11 cellular contexts compared by ENCODE assay signal in the genomic region with DNA sequence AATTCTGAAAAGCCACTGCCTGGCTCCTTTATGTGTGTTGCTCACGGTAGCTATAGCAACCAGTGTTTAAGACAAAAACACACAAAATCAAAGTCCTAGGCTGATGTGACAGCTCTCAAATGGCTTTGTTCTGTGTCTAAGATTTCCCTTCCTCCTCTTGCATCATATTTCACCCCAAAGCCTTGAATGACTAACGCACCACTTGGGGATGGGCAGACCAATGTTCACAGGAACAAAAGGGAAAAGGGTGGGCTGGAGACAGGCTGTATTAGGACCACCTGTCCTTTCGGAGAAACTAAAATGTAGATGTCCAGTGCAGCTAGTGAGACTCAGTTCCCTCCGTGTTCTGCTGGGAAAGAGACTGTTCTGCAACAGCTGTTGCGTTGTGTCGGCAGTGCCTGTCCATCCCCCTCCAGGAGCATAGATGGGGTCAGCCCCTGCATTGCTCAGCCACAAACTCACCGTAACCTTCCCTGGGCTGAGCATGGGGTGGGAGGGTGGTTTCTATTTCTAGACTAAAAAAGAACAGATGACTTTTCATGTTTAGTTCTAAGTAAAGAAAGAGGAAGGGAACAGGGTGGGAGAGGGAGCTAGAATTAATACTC. TPM values are rescaled to one million over a fixed set of nuclear protein-coding genes. Genes with fewer than 3 reads are reported as not detected.
DNase-seq lines count a peak whose midpoint lies in the region; FAIRE-seq and TF ChIP-seq lines count a peak whose summit lies in the region.
"Had no signal": no experiment of that assay in that cellular context is flagged by ENCODE, and none has a peak within 500 bp of the region (broad histone marks: within the 10 kb centered on the region; RNA-seq: fewer than 3 reads in every experiment).

No MANE protein-coding gene starts in this region.

- H2BK120ac ChIP-seq in H1 (replicated peaks; ENCODE audit: low read depth, low read length), result no peak overlapping the region

- DNase-seq in activated gamma-delta T cell treated with Interleukin-2 at 50 U/mL for 16 hours (peak; percentile 3), activated gamma-delta T cell (lab: John Stamatoyannopoulos, UW) (no peak), NB4 (ENCODE audit: low read depth) (peak; percentile 55), H1 (ENCODE audit: low read depth in 1 of 2, low spot score in 2 of 2) (no peak), neural progenitor cell (ENCODE audit: low spot score) (peak; percentile 21), OCI-LY7 (ENCODE audit: low spot score) (no peak), DMS 273 treated with DMSO at 0.1 percent for 48 hours (lab: John Stamatoyannopoulos, UW) (no peak)
- DNase-seq in stimulated activated CD4-positive, alpha-beta T cell treated with anti-CD3 and anti-CD28 coated beads, Interleukin-4, amount 100 ng/mL, for 24 hours, result no peak

- H3K9me2 ChIP-seq in OCI-LY7 (ENCODE audit: insufficient read depth, low read length), result no peaks in the 10 kb centered on the region

- H3K79me2 ChIP-seq in H1 (ENCODE audit: control insufficient read depth in 1 of 2, insufficient read depth in 2 of 2, low read length in 2 of 2) (no peaks in the 10 kb centered on the region), neural progenitor cell (ENCODE audit: low read depth) (no peaks in the 10 kb centered on the region), OCI-LY7 (ENCODE audit: insufficient read depth, low read depth, low read length) (no peaks in the 10 kb centered on the region)
- H3K79me2 ChIP-seq: parathyroid adenoma had no signal

- H3K9me3 Mint-ChIP-seq in neural progenitor cell, result peaks cover 2% of the 10 kb centered on the region

- no peak overlapping the region for H2BK20ac ChIP-seq in H1 (ENCODE audit: low read length)

- H3K23ac ChIP-seq in H1 (ENCODE audit: insufficient read length), result no peak overlapping the region

- H2AK5ac ChIP-seq in H1 (ENCODE audit: low read depth, low read length), result no peak overlapping the region

- H2BK15ac ChIP-seq in H1 (ENCODE audit: low read length), result no peak overlapping the region

- H4K20me1 ChIP-seq in H1 (replicated peaks in 1 of 2; ENCODE audit: control insufficient read depth in 1 of 2, insufficient read depth in 2 of 2, low read length in 2 of 2) (no peaks in the 10 kb centered on the region), neural progenitor cell (ENCODE audit: low read depth) (no peaks in the 10 kb centered on the region), OCI-LY7 (ENCODE audit: insufficient read depth, low read length) (no peaks in the 10 kb centered on the region)

- H3K4me1 ChIP-seq in H1 (replicated peaks in 1 of 4; ENCODE audit: control insufficient read depth in 3 of 4, insufficient read depth in 4 of 4, low read length in 3 of 4) (peaks cover 0 to 3% (median 0%) of the 10 kb centered on the region in 4 experiments; a peak in 1 of 7 replicates), neural progenitor cell (peaks cover 8% of the 10 kb centered on the region), OCI-LY7 (ENCODE audit: insufficient read depth, low read length, poor library complexity, severe bottlenecking) (no peaks in the 10 kb centered on the region)
- H3K4me1 ChIP-seq: parathyroid adenoma had no signal

- no peak for TF ChIP-seq EP300 in H1 (IDR thresholded peaks at IDR 0.05; ENCODE audit: borderline replicate concordance in 1 of 2, low read depth in 2 of 2, low read length in 2 of 2)

- H3K27me3 ChIP-seq in H1 (replicated peaks in 1 of 4; ENCODE audit: control insufficient read depth in 3 of 4, extremely low read depth in 1 of 4, insufficient read depth in 3 of 4, low read length in 3 of 4), result no peaks in the 10 kb centered on the region
- H3K27me3 ChIP-seq in neural progenitor cell, result no peaks in the 10 kb centered on the region

- intact Hi-C loops in OCI-LY7 (cut with micrococcal nuclease; ENCODE audit: unreplicated experiment), result no loop called here

- H3K23me2 ChIP-seq in H1 (ENCODE audit: low read depth, low read length), result no peaks in the 10 kb centered on the region

- H3F3A ChIP-seq in neural progenitor cell (ENCODE audit: low read depth), result no peaks in the 10 kb centered on the region

- no peak overlapping the region for H3K9ac ChIP-seq in H1 (replicated peaks in 1 of 4; ENCODE audit: extremely low read depth in 1 of 4, low read depth in 3 of 4, low read length in 3 of 4)
- no peak overlapping the region for H3K9ac ChIP-seq in neural progenitor cell
- H3K9ac ChIP-seq: parathyroid adenoma had no signal

- peak overlapping the region; percentile 68 for H3K4me3 Mint-ChIP-seq in neural progenitor cell

- no peak overlapping the region for H3K14ac ChIP-seq in H1 (ENCODE audit: insufficient read length)

- peak overlapping the region; percentile 78; the same call in 1 of the 2 replicates for H2BK12ac ChIP-seq in H1 (ENCODE audit: low read depth, low read length)

- peak overlapping the region; percentile 98 for H3K27ac Mint-ChIP-seq in neural progenitor cell

- H3K36me3 Mint-ChIP-seq in neural progenitor cell, result no peaks in the 10 kb centered on the region

- no peak overlapping the region for H4K5ac ChIP-seq in H1 (ENCODE audit: insufficient read length, low read depth, low read length)

- no peak overlapping the region for H4K91ac ChIP-seq in H1 (replicated peaks; ENCODE audit: insufficient read length, low read length)

- 82% methylated on average over 7 of the region's 7 CpGs; no CpG with 5 or more reads in 1 of the 2 experiments for WGBS in H1 (ENCODE audit: extremely low coverage in 1 of 2, insufficient coverage in 1 of 2, insufficient read length in 1 of 2, insufficient replicate concordance in 2 of 2, low coverage in 1 of 2, low lambda C conversion rate in 2 of 2, missing lambda C conversion rate in 1 of 2), 2 experiments

- H3K56ac ChIP-seq in H1 (replicated peaks; ENCODE audit: insufficient read length, low read depth, low read length), result no peak overlapping the region

- H3K4me3 ChIP-seq in NB4 (ENCODE audit: low read depth, low read length), result no peak overlapping the region
- H3K4me3 ChIP-seq in H1 (ENCODE audit: extremely low read depth in 1 of 4, insufficient read depth in 2 of 4, low read depth in 3 of 4, low read length in 4 of 4), result no peak overlapping the region
- no peak overlapping the region for H3K4me3 ChIP-seq in neural progenitor cell
- H3K4me3 ChIP-seq in OCI-LY7 (ENCODE audit: low read depth, low read length, poor library complexity, severe bottlenecking), result no peak overlapping the region

- peak overlapping the region; percentile 89 for H2AFZ ChIP-seq in H1 (ENCODE audit: low read length)
- H2AFZ ChIP-seq in neural progenitor cell (replicated peaks), result peak overlapping the region; percentile 63
- no peak overlapping the region for H2AFZ ChIP-seq in OCI-LY7 (ENCODE audit: low read length)
- H2AFZ ChIP-seq: parathyroid adenoma had no signal

- H3K27me3 Mint-ChIP-seq in neural progenitor cell (ENCODE audit: insufficient read depth, low read depth), result peaks cover 2% of the 10 kb centered on the region

- BruUV-seq in OCI-LY7 (replicated peaks; lab: Mats Ljungman, UMichigan), result no TSS peak

- no peak overlapping the region for H4K8ac ChIP-seq in H1 (ENCODE audit: extremely low read depth, insufficient read depth, low read length)

- POLR2A ChIA-PET in H1 (lab: Charles Lee; ENCODE audit: partially characterized antibody) (no interaction called here), OCI-LY7 (lab: Charles Lee) (interaction anchor here (0.6 to 1.2 kb wide), 3 partner anchors 10 to 178 kb away, joined by 3 to 5 read pairs (median 3); no protein-coding TSS in a partner anchor)

- H2BK5ac ChIP-seq in H1 (ENCODE audit: low read depth, low read length), result no peak overlapping the region

- peaks cover 29% of the 10 kb centered on the region for H3K4me1 Mint-ChIP-seq in neural progenitor cell

- TF ChIP-seq POLR2A in NB4 (IDR thresholded peaks at IDR 0.05; ENCODE audit: extremely low read depth, insufficient read length) (no peak), H1 (IDR thresholded peaks at IDR 0.05; ENCODE audit: control extremely low read depth in 1 of 2, low read depth in 2 of 2, low read length in 2 of 2) (no peak)

- H3K4me2 ChIP-seq in H1 (ENCODE audit: insufficient read depth in 1 of 2, low read depth in 2 of 2, low read length in 2 of 2) (no peak overlapping the region), neural progenitor cell (peak overlapping the region; percentile 10), OCI-LY7 (ENCODE audit: low read length) (no peak overlapping the region)

- H3K36me3 ChIP-seq in H1 (ENCODE audit: control insufficient read depth in 2 of 4, insufficient read depth in 4 of 4, low read length in 3 of 4) (no peaks in the 10 kb centered on the region), neural progenitor cell (no peaks in the 10 kb centered on the region), OCI-LY7 (ENCODE audit: insufficient read depth, low read length) (no peaks in the 10 kb centered on the region)

- H3K79me1 ChIP-seq in H1 (ENCODE audit: low read depth, low read length), result no peaks in the 10 kb centered on the region

- CTCF ChIA-PET in H1 (lab: Charles Lee; ENCODE audit: partially characterized antibody) (no interaction called here), OCI-LY7 (lab: Charles Lee; ENCODE audit: unreplicated experiment) (no interaction called here)

- no peak for FAIRE-seq in H1 (lab: Jason Lieb, UNC)
- FAIRE-seq: G401.6 had no signal

- H3K4ac ChIP-seq in H1 (replicated peaks; ENCODE audit: insufficient read length, low read depth, low read length), result no peak overlapping the region

- no peak overlapping the region for H3K18ac ChIP-seq in H1 (ENCODE audit: extremely low read depth, low read length)

- H3K9me3 ChIP-seq in H1 (ENCODE audit: insufficient read depth in 2 of 2, low read depth in 1 of 2, low read length in 1 of 2) (no peaks in the 10 kb centered on the region), neural progenitor cell (ENCODE audit: low read depth) (no peaks in the 10 kb centered on the region), OCI-LY7 (ENCODE audit: low read length) (0 out of 2 replicates have a peak, but pooled peaks cover 7% of the 10 kb centered on the region)

- TF ChIP-seq CTCF in NB4 (IDR thresholded peaks at IDR 0.05; ENCODE audit: low read depth, low read length) (no peak), H1 (IDR thresholded peaks at IDR 0.05; ENCODE audit: control extremely low read depth in 1 of 3, insufficient read depth in 1 of 3, low read depth in 1 of 3, low read length in 3 of 3) (no peak), neural progenitor cell (IDR thresholded peaks at IDR 0.05) (no peak), OCI-LY7 (conservative IDR thresholded peaks at IDR 0.05; ENCODE audit: low read length) (no peak)

- TF ChIP-seq RAD21 in H1 (IDR thresholded peaks at IDR 0.05 in 1 of 2, conservative IDR thresholded peaks at IDR 0.05 in 1 of 2; ENCODE audit: low read depth in 2 of 2, low read length in 2 of 2), result no peak

- no peak overlapping the region for H3K27ac ChIP-seq in H1 (ENCODE audit: low read depth, low read length)
- no peak overlapping the region for H3K27ac ChIP-seq in neural progenitor cell
- H3K27ac ChIP-seq in OCI-LY7 (ENCODE audit: low read depth, low read length, poor library complexity, severe bottlenecking), result no peak overlapping the region
- H3K27ac ChIP-seq: parathyroid adenoma, VCaP had no signal

RNA-seq across cellular contexts. Expression of a gene that starts 26.8 kb away (rescaled TPM):
- total RNA-seq in H1 (2021; fragmentation: NEBNext Ultra II Directional; extraction: Animal tissue kit (Norgen Biotek cat#: 25700)), result 38.1 and 44.9 TPM in 2 replicates
- polyA plus RNA-seq in H1 (2011; rRNA removed), result 4.2 and 5.0 TPM in 2 replicates
- polyA plus RNA-seq in H1 (2011; cell fraction: cytosol; rRNA removed), result 6.6 TPM
- polyA plus RNA-seq in H1 (2011; cell fraction: nucleus; rRNA removed), result 9.2 TPM
- 10.3 to 27.1 TPM (median 13.4 TPM) in 4 replicates for polyA plus RNA-seq in H1 (2012, experiment 1 of 2)
- polyA plus RNA-seq in H1 (2012, experiment 2 of 2), result 1.4 TPM
- polyA plus RNA-seq in H1 (2013, experiment 1 of 2), result 29.9 TPM
- 25.1 TPM for polyA plus RNA-seq in H1 (2013, experiment 2 of 2)
- polyA minus RNA-seq in H1 (2011; rRNA and poly(A)+ RNA removed), result 33.1 and 47.9 TPM in 2 replicates
- polyA minus RNA-seq in H1 (2011; cell fraction: cytosol; rRNA and poly(A)+ RNA removed), result 8.6 TPM
- polyA minus RNA-seq in H1 (2011; cell fraction: nucleus; rRNA and poly(A)+ RNA removed), result 64.8 TPM
- total RNA-seq in neural progenitor cell (ENCODE audit: low replicate concordance) (22.5 and 39.5 TPM in 2 replicates), OCI-LY7 (2022) (69.4 and 72.8 TPM in 2 replicates)
- 28.7 and 30.1 TPM in 2 replicates for total RNA-seq in OCI-LY7 (2014; rRNA removed; shearing (Covaris generic))

Comparison
In these comparisons a context has a peak if more than half of its experiments do, and no peak if none do; other contexts are left out.
1. DNase-seq: peak in activated gamma-delta T cell treated with Interleukin-2 at 50 U/mL for 16 hours (single experiment), NB4 (single experiment) and neural progenitor cell (single experiment); none in activated gamma-delta T cell (single experiment), H1 (0 of 2), OCI-LY7 (single experiment), DMS 273 treated with DMSO at 0.1 percent for 48 hours (single experiment) and stimulated activated CD4-positive, alpha-beta T cell treated with anti-CD3 and anti-CD28 coated beads, Interleukin-4, amount 100 ng/mL, for 24 hours (single experiment).